ENCODE assay signal across 8 cellular contexts in the genomic region with DNA sequence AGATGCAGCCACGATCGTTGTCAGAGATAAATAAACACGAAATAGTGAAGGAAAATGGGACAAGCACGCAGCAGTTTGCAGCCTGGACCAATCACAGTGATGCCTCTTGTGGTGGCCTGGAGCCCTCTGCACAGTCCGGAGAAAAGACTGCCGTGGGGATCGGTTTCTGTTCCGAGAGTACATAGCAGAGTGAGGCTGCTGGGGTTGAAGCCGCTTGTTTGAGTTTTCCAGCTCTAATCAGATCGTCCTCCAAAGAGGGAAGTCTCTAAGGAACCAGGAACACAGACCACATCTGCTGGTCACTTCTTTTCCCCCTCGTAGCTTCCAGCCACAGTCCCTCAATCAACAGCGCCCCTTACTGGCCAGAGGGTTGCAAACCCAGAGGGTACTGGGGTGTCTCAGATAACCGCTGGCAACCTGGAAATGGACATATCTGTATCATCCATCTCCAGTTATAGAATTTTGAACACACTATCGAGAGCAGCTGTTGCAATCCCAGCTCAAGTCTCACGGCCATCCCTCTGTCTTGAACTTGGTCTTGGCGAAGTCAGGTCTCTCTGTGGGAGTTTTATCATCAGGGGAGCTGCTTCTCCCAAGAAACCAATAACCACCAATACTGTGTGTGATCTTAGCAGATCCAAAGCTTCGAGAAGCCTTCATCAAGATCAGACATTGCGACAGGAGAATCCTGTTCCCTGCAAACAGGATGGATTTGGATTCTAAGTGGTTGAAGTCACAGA. TPM values are rescaled to one million over a fixed set of nuclear protein-coding genes. Genes with fewer than 3 reads are reported as not detected.
DNase-seq lines count a peak whose midpoint lies in the region; FAIRE-seq and TF ChIP-seq lines count a peak whose summit lies in the region.

No MANE protein-coding gene starts in this region.

- no peaks in the 10 kb centered on the region for H3K4me1 ChIP-seq in osteoblast (ENCODE audit: insufficient read depth, low read length)

- peak overlapping the region; percentile 68 for H2AFZ ChIP-seq in osteoblast (ENCODE audit: low read length)

- H3K9me3 ChIP-seq in osteoblast (ENCODE audit: low read depth, low read length): no peaks in the 10 kb centered on the region

- H3K4me3 ChIP-seq in osteoblast (ENCODE audit: insufficient read depth, low read length): peak overlapping the region; percentile 66

- H4K20me1 ChIP-seq in osteoblast (ENCODE audit: insufficient read depth, low read length): no peaks in the 10 kb centered on the region

- POLR2A ChIA-PET in RWPE1 (lab: Yijun Ruan, JAX; ENCODE audit: low non-redundant PET): no interaction called here

- no peaks in the 10 kb centered on the region for H3K36me3 Mint-ChIP-seq in activated naive CD4-positive, alpha-beta T cell treated with anti-CD3 and anti-CD28 coated beads, Interleukin-2, amount 10 ng/mL, durations not matched to agents 7 days and 5 days

- H3K4me1 Mint-ChIP-seq in activated naive CD4-positive, alpha-beta T cell treated with anti-CD3 and anti-CD28 coated beads, Interleukin-2, amount 10 ng/mL, durations not matched to agents 7 days and 5 days: peaks cover 5% of the 10 kb centered on the region

- no peaks in the 10 kb centered on the region for H3K79me2 ChIP-seq in osteoblast (ENCODE audit: insufficient read depth, low read length)

- peak overlapping the region; percentile 42 for H3K4me3 Mint-ChIP-seq in activated naive CD4-positive, alpha-beta T cell treated with anti-CD3 and anti-CD28 coated beads, Interleukin-2, amount 10 ng/mL, durations not matched to agents 7 days and 5 days

- H3K4me2 ChIP-seq in osteoblast (ENCODE audit: insufficient read depth, low read length): peak overlapping the region; percentile 81

- H3K36me3 ChIP-seq in osteoblast (ENCODE audit: insufficient read depth, low read length): no peaks in the 10 kb centered on the region

- no peak overlapping the region for H3K27ac ChIP-seq in RWPE1
- H3K27ac ChIP-seq in osteoblast (ENCODE audit: low read depth, low read length): no peak overlapping the region
- H3K27ac ChIP-seq in temporal lobe (ENCODE audit: low read depth, low read length): peak overlapping the region; percentile 88

- CTCF ChIA-PET in RWPE1 (lab: Yijun Ruan, JAX): interaction anchor here (0.7 to 2.1 kb wide), 8 partner anchors 10 to 443 kb away, joined by 3 to 11 read pairs (median 4); no protein-coding TSS in a partner anchor
- CTCF ChIA-PET in activated naive CD4-positive, alpha-beta T cell treated with anti-CD3 and anti-CD28 coated beads, Interleukin-2, amount 10 ng/mL, durations not matched to agents 7 days and 5 days (lab: Charles Lee): interaction anchor here (0.6 to 2.9 kb wide), 21 partner anchors 10 to 334 kb away, joined by 3 to 20 read pairs (median 4); no protein-coding TSS in a partner anchor

- no peak overlapping the region for H3K27ac Mint-ChIP-seq in activated naive CD4-positive, alpha-beta T cell treated with anti-CD3 and anti-CD28 coated beads, Interleukin-2, amount 10 ng/mL, durations not matched to agents 7 days and 5 days

- peaks cover 30% of the 10 kb centered on the region for H3K27me3 Mint-ChIP-seq in activated naive CD4-positive, alpha-beta T cell treated with anti-CD3 and anti-CD28 coated beads, Interleukin-2, amount 10 ng/mL, durations not matched to agents 7 days and 5 days

- TF ChIP-seq CTCF in RWPE1 (conservative IDR thresholded peaks at IDR 0.05; ENCODE audit: low read depth): peak; percentile 36; the same call in 1 of the 2 replicates
- TF ChIP-seq CTCF in osteoblast (IDR thresholded peaks at IDR 0.05; ENCODE audit: extremely low read depth, low read depth, low read length): peak; percentile 92

- peak; percentile 11 for DNase-seq in GM04503 (ENCODE audit: low read depth)
- peak; percentile 80 for DNase-seq in HTR-8/SVneo (ENCODE audit: insufficient read length, low spot score)
- peak; percentile 54 for DNase-seq in RWPE1 (ENCODE audit: low spot score)
- DNase-seq in activated naive CD4-positive, alpha-beta T cell treated with anti-CD3 and anti-CD28 coated beads, Interleukin-2, amount 10 ng/mL, durations not matched to agents 7 days and 5 days: peak; percentile 76
- DNase-seq in glomerular visceral epithelial cell (ENCODE audit: extremely low spot score): peak; percentile 61
- DNase-seq in osteoblast (ENCODE audit: insufficient read length, low spot score, missing footprints): no peak
- no peak for DNase-seq in T1000 (lab: John Stamatoyannopoulos, UW)

- FAIRE-seq in HTR-8/SVneo (lab: Jason Lieb, UNC): no peak

- H3K27me3 ChIP-seq in osteoblast (ENCODE audit: insufficient read depth, low read length): peaks cover 10% of the 10 kb centered on the region

- no peaks in the 10 kb centered on the region for H3K9me3 Mint-ChIP-seq in activated naive CD4-positive, alpha-beta T cell treated with anti-CD3 and anti-CD28 coated beads, Interleukin-2, amount 10 ng/mL, durations not matched to agents 7 days and 5 days

RNA-seq across cellular contexts. Expression of a gene that starts 57.4 kb away (rescaled TPM):
- total RNA-seq in osteoblast: not detected in 2 replicates
- total RNA-seq in temporal lobe: 19.4 TPM

Comparison
In these comparisons a context has a peak if more than half of its experiments do, and no peak if none do; other contexts are left out.
1. DNase-seq: peak in GM04503 (single experiment), HTR-8/SVneo (single experiment), RWPE1 (single experiment), activated naive CD4-positive, alpha-beta T cell treated with anti-CD3 and anti-CD28 coated beads, Interleukin-2, amount 10 ng/mL, durations not matched to agents 7 days and 5 days (single experiment) and glomerular visceral epithelial cell (single experiment); none in osteoblast (single experiment) and T1000 (single experiment).
2. RNA of a gene that starts 57.4 kb away (total RNA-seq): 19.4 TPM in temporal lobe (single experiment); not detected in osteoblast; every median in the first group is over 10 times any median in the second.